ENCODE assay signal across 2 cellular contexts in the genomic region with DNA sequence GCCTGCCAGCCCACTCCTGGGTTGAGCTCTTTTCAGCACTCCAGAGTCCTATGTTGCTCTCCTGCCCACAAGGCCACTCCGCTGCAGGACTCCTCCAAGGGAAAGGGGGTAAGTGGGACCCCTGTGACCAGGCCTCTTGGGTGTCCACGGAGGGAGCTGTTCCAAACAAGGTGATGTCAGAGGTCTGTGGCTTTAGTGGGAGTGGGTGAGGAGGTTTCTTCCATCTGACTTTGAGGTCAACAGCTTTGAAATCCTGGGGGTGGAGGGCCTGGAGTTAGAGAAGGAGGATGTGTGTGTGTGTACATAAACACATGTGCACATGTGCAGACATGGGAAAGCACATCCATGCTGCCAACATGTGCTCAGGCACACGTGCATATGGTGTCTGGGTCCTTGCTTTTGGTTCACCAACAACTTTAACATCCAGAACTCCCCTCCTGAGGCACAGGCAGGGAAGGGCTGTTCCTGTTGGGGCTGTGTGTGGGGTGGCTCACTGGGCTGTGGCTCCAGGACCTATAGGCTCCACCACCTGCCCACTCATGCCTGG.
TF ChIP-seq lines count a peak whose summit lies in the region.

No MANE protein-coding gene starts in this region.

TF ChIP-seq in K562, 482 proteins besides CTCF, POLR2A, EP300 and RAD21:
- TF ChIP-seq, protein P1, sequence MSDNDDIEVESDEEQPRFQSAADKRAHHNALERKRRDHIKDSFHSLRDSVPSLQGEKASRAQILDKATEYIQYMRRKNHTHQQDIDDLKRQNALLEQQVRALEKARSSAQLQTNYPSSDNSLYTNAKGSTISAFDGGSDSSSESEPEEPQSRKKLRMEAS (CRISPR knock-in tag; IDR thresholded peaks at IDR 0.05), result peak; percentile 34; the same call in 1 of the 2 replicates
- no peak for TF ChIP-seq PURB (CRISPR knock-in tag; IDR thresholded peaks at IDR 0.05; ENCODE audit: low read depth)
- TF ChIP-seq, protein P2, sequence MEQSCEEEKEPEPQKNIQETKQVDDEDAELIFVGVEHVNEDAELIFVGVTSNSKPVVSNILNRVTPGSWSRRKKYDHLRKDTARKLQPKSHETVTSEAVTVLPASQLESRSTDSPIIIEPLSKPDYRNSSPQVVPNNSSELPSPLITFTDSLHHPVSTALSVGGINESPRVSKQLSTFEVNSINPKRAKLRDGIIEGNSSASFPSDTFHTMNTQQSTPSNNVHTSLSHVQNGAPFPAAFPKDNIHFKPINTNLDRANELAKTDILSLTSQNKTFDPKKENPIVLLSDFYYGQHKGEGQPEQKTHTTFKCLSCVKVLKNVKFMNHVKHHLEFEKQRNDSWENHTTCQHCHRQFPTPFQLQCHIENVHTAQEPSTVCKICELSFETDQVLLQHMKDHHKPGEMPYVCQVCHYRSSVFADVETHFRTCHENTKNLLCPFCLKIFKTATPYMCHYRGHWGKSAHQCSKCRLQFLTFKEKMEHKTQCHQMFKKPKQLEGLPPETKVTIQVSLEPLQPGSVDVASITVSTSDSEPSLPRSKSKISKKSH (CRISPR knock-in tag; IDR thresholded peaks at IDR 0.05), result no peak
- TF ChIP-seq ZNF589 (CRISPR knock-in tag; IDR thresholded peaks at IDR 0.05; ENCODE audit: low read depth), result no peak

TF ChIP-seq in SK-N-SH, 30 proteins besides CTCF, POLR2A, EP300 and RAD21:
- TF ChIP-seq SIN3A (IDR thresholded peaks at IDR 0.05; ENCODE audit: borderline replicate concordance, low read depth, low read length) (no peak), RFX5 (IDR thresholded peaks at IDR 0.05; ENCODE audit: low read length) (no peak), FOXJ3 (CRISPR knock-in tag; IDR thresholded peaks at IDR 0.05) (no peak), YY1 (IDR thresholded peaks at IDR 0.05; ENCODE audit: low read depth) (no peak), GABPA (IDR thresholded peaks at IDR 0.05; ENCODE audit: low read depth) (no peak), GATA2 (CRISPR knock-in tag; IDR thresholded peaks at IDR 0.05) (no peak), CHD2 (IDR thresholded peaks at IDR 0.05; ENCODE audit: low read length, partially characterized antibody) (no peak), TAF1 (IDR thresholded peaks at IDR 0.05; ENCODE audit: borderline replicate concordance, low read depth, low read length) (no peak), ELF1 (IDR thresholded peaks at IDR 0.05) (no peak)
- TF ChIP-seq, protein P3, sequence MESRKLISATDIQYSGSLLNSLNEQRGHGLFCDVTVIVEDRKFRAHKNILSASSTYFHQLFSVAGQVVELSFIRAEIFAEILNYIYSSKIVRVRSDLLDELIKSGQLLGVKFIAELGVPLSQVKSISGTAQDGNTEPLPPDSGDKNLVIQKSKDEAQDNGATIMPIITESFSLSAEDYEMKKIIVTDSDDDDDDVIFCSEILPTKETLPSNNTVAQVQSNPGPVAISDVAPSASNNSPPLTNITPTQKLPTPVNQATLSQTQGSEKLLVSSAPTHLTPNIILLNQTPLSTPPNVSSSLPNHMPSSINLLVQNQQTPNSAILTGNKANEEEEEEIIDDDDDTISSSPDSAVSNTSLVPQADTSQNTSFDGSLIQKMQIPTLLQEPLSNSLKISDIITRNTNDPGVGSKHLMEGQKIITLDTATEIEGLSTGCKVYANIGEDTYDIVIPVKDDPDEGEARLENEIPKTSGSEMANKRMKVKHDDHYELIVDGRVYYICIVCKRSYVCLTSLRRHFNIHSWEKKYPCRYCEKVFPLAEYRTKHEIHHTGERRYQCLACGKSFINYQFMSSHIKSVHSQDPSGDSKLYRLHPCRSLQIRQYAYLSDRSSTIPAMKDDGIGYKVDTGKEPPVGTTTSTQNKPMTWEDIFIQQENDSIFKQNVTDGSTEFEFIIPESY (IDR thresholded peaks at IDR 0.05; ENCODE audit: borderline replicate concordance, low read depth), result no peak
- TF ChIP-seq, protein P4, sequence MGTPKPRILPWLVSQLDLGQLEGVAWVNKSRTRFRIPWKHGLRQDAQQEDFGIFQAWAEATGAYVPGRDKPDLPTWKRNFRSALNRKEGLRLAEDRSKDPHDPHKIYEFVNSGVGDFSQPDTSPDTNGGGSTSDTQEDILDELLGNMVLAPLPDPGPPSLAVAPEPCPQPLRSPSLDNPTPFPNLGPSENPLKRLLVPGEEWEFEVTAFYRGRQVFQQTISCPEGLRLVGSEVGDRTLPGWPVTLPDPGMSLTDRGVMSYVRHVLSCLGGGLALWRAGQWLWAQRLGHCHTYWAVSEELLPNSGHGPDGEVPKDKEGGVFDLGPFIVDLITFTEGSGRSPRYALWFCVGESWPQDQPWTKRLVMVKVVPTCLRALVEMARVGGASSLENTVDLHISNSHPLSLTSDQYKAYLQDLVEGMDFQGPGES (IDR thresholded peaks at IDR 0.05; ENCODE audit: low read depth, low read length), result no peak
